24 cellular contexts compared by ENCODE assay signal in genomic region chr9:86471501-86471900, GRCh38.
"Had no signal": no experiment of that assay in that cellular context is flagged by ENCODE, and none has a peak within 500 bp of the region (broad histone marks: within the 10 kb centered on the region; RNA-seq: fewer than 3 reads in every experiment).

No MANE protein-coding gene starts in this region.

- H3K4me3 Mint-ChIP-seq: IgD-negative memory B cell had no signal

- H3K36me3 Mint-ChIP-seq: IgD-negative memory B cell had no signal

- H3K4me2 ChIP-seq: KMS-11, SK-N-SH had no signal

- ATAC-seq: K562, Panc1, PC-3 had no signal

- H3K27ac ChIP-seq: HL-60, KMS-11, RWPE1 had no signal

- H3K4me1 Mint-ChIP-seq: IgD-negative memory B cell had no signal

- H3K9me3 Mint-ChIP-seq: IgD-negative memory B cell had no signal

- H3K9ac ChIP-seq: KMS-11, SK-N-SH had no signal

- H3K27ac Mint-ChIP-seq: IgD-negative memory B cell had no signal

- H3K9me3 ChIP-seq: SK-N-SH had no signal

- DNase-seq: Kasumi-1, MV-4-11, NCI-H1048, NCI-H1436, NCI-H187, NCI-H2029, NCI-H2081 treated with DMSO at 0.1 percent for 48 hours, NCI-H2171, NCI-H226, NCI-H446, NCI-H510A, NCI-H524 treated with DMSO at 0.1 percent for 48 hours, NCI-H69, NCI-H774, PC-3, SHP77, SK-N-SH, SW 1271 had no signal

- H3K4me3 ChIP-seq: K562 had no signal
